In genomic region chr20:21053002-21053762, GRCh38 we compare ENCODE assay signal across 1 cellular context.
A peak's percentile ranks its signal among the peaks of the same experiment; 100 is the strongest.
TF ChIP-seq lines count a peak whose summit lies in the region.

No MANE protein-coding gene starts in this region.

TF ChIP-seq in HepG2, 621 proteins besides CTCF, POLR2A, EP300 and RAD21 (continued from another document and continues in another):
- TF ChIP-seq SKIL (CRISPR knock-in tag; IDR thresholded peaks at IDR 0.05; ENCODE audit: borderline replicate concordance) (no peak; the same call in 1 of the 2 replicates), NCOA1 (CRISPR knock-in tag; IDR thresholded peaks at IDR 0.05) (0 out of 2 replicates have a peak, but pooled peaks have one; percentile 29), HDAC6 (IDR thresholded peaks at IDR 0.05; ENCODE audit: low read depth, low read length) (no peak), MEIS2 (CRISPR knock-in tag; IDR thresholded peaks at IDR 0.05) (no peak), ZNF83 (CRISPR knock-in tag; IDR thresholded peaks at IDR 0.05; ENCODE audit: borderline replicate concordance) (no peak), ZNF557 (CRISPR knock-in tag; IDR thresholded peaks at IDR 0.05) (no peak), ZNF512 (CRISPR knock-in tag; IDR thresholded peaks at IDR 0.05) (no peak), RELA (CRISPR knock-in tag; IDR thresholded peaks at IDR 0.05) (0 out of 2 replicates have a peak, but pooled peaks have one; percentile 28), NR2F2 (IDR thresholded peaks at IDR 0.05; ENCODE audit: borderline replicate concordance, low read depth) (peak; percentile 61; the same call in 1 of the 2 replicates), ZNF746 (CRISPR knock-in tag; IDR thresholded peaks at IDR 0.05) (peak; percentile 31; the same call in 1 of the 2 replicates), WIZ (CRISPR knock-in tag; IDR thresholded peaks at IDR 0.05) (no peak), HDAC2 (CRISPR knock-in tag; IDR thresholded peaks at IDR 0.05) (peak; percentile 78; the same call in 1 of the 2 replicates), TCF12 (IDR thresholded peaks at IDR 0.05) (no peak), TCF12 (CRISPR knock-in tag; IDR thresholded peaks at IDR 0.05) (0 out of 2 replicates have a peak, but pooled peaks have one; percentile 29), TOE1 (CRISPR knock-in tag; IDR thresholded peaks at IDR 0.05) (peak; percentile 75; the same call in 1 of the 2 replicates), JUND (CRISPR knock-in tag; IDR thresholded peaks at IDR 0.05) (no peak), ZNF501 (CRISPR knock-in tag; IDR thresholded peaks at IDR 0.05) (peak; percentile 78), KAT7 (CRISPR knock-in tag; IDR thresholded peaks at IDR 0.05; ENCODE audit: borderline replicate concordance) (peak; percentile 16; the same call in 1 of the 2 replicates), U2AF1 (optimal IDR thresholded peaks at IDR 0.05; ENCODE audit: low read depth, low read length) (no peak), GLMP (CRISPR knock-in tag; IDR thresholded peaks at IDR 0.05; ENCODE audit: borderline replicate concordance) (no peak), ZNF513 (CRISPR knock-in tag; conservative IDR thresholded peaks at IDR 0.05) (no peak), RBAK (CRISPR knock-in tag; IDR thresholded peaks at IDR 0.05) (no peak), RFXANK (CRISPR knock-in tag; IDR thresholded peaks at IDR 0.05) (0 out of 2 replicates have a peak, but pooled peaks have one; percentile 34), GPBP1L1 (CRISPR knock-in tag; IDR thresholded peaks at IDR 0.05) (no peak), CBFB (CRISPR knock-in tag; IDR thresholded peaks at IDR 0.05) (no peak), MZF1 (CRISPR knock-in tag; IDR thresholded peaks at IDR 0.05; ENCODE audit: borderline replicate concordance) (no peak), STAT6 (CRISPR knock-in tag; IDR thresholded peaks at IDR 0.05; ENCODE audit: borderline replicate concordance) (0 out of 2 replicates have a peak, but pooled peaks have one; percentile 44), KDM4B (CRISPR knock-in tag; IDR thresholded peaks at IDR 0.05) (no peak), CHD4 (IDR thresholded peaks at IDR 0.05; ENCODE audit: borderline replicate concordance, low read length) (peak; percentile 69; the same call in 1 of the 2 replicates), KAT2B (IDR thresholded peaks at IDR 0.05; ENCODE audit: borderline replicate concordance, low read depth, low read length) (no peak), PPARG (CRISPR knock-in tag; conservative IDR thresholded peaks at IDR 0.05) (peak; percentile 61), ZBTB38 (CRISPR knock-in tag; IDR thresholded peaks at IDR 0.05) (no peak), ISL2 (CRISPR knock-in tag; IDR thresholded peaks at IDR 0.05) (peak; percentile 73; the same call in 1 of the 2 replicates), ZNF414 (CRISPR knock-in tag; IDR thresholded peaks at IDR 0.05) (no peak), AGO1 (IDR thresholded peaks at IDR 0.05; ENCODE audit: low read depth, low read length, poor library complexity, severe bottlenecking) (no peak), THAP11 (CRISPR knock-in tag; IDR thresholded peaks at IDR 0.05) (peak; percentile 65), PHF20 (CRISPR knock-in tag; IDR thresholded peaks at IDR 0.05) (0 out of 2 replicates have a peak, but pooled peaks have one; percentile 8), ZNF616 (CRISPR knock-in tag; IDR thresholded peaks at IDR 0.05; ENCODE audit: low read depth) (no peak), ZNF879 (CRISPR knock-in tag; IDR thresholded peaks at IDR 0.05) (no peak), NPAS2 (CRISPR knock-in tag; IDR thresholded peaks at IDR 0.05; ENCODE audit: borderline replicate concordance) (no peak), USF2 (IDR thresholded peaks at IDR 0.05; ENCODE audit: low read depth, low read length) (no peak), USF2 (CRISPR knock-in tag; IDR thresholded peaks at IDR 0.05; ENCODE audit: borderline replicate concordance) (no peak), NFIB (CRISPR knock-in tag; IDR thresholded peaks at IDR 0.05; ENCODE audit: borderline replicate concordance) (no peak), ZNF256 (CRISPR knock-in tag; conservative IDR thresholded peaks at IDR 0.05) (no peak), NR2C2 (CRISPR knock-in tag; IDR thresholded peaks at IDR 0.05; ENCODE audit: borderline replicate concordance) (no peak), ZNF441 (CRISPR knock-in tag; IDR thresholded peaks at IDR 0.05; ENCODE audit: borderline replicate concordance) (no peak), ZNF788 (CRISPR knock-in tag; IDR thresholded peaks at IDR 0.05; ENCODE audit: borderline replicate concordance) (peak; percentile 68; the same call in 1 of the 2 replicates), XRCC5 (optimal IDR thresholded peaks at IDR 0.05; ENCODE audit: low read length) (peak; percentile 76), ZNF775 (CRISPR knock-in tag; IDR thresholded peaks at IDR 0.05; ENCODE audit: borderline replicate concordance) (no peak), TFE3 (CRISPR knock-in tag; IDR thresholded peaks at IDR 0.05) (no peak; the same call in 1 of the 2 replicates), HNRNPK (IDR thresholded peaks at IDR 0.05; ENCODE audit: low read depth, low read length, poor library complexity, severe bottlenecking) (no peak), ZNF468 (CRISPR knock-in tag; IDR thresholded peaks at IDR 0.05) (no peak), SMAD3 (CRISPR knock-in tag; IDR thresholded peaks at IDR 0.05) (no peak), TFDP1 (CRISPR knock-in tag; IDR thresholded peaks at IDR 0.05; ENCODE audit: borderline replicate concordance) (peak; percentile 64; the same call in 1 of the 2 replicates), ATM (IDR thresholded peaks at IDR 0.05; ENCODE audit: borderline replicate concordance) (no peak), MXI1 (IDR thresholded peaks at IDR 0.05; ENCODE audit: borderline replicate concordance, low read depth, low read length) (no peak)
